ENCODE assay signal across 20 cellular contexts in the genomic region with DNA sequence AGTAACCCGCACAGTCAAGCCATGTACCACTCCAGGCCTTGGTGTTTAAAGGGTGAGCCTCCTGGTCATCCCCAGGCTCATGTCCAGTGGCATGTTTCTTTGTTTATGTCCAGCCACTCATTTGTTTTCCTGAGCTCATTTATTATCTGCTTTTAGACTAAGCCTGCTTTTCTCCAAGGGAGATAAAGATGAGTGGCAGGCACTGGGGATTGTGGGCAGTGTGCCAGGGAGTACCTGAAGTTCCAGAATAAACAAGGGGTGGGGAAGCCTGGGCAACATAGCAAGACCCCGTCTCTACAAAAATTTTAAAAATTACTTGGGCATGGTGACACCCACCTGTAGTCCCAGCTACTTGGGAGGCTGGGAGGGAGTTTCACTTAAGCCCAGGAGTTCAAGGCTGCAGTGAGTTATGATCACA. TPM values are rescaled to one million over a fixed set of nuclear protein-coding genes. Genes with fewer than 3 reads are reported as not detected.
DNase-seq lines count a peak whose midpoint lies in the region; ATAC-seq and TF ChIP-seq lines count a peak whose summit lies in the region.
"Had no signal": no experiment of that assay in that cellular context is flagged by ENCODE, and none has a peak within 500 bp of the region (broad histone marks: within the 10 kb centered on the region; RNA-seq: fewer than 3 reads in every experiment).

No MANE protein-coding gene starts in this region.

- no peak overlapping the region for H2BK120ac ChIP-seq in mesenchymal stem cell (ENCODE audit: low read depth, low read length)

- no peak overlapping the region for H3K23ac ChIP-seq in mesenchymal stem cell (ENCODE audit: low read length in 2 of 2)

- H3K27me3 ChIP-seq in mammary epithelial cell (ENCODE audit: insufficient read depth, low read length) (no peaks in the 10 kb centered on the region), mesenchymal stem cell (ENCODE audit: control insufficient read depth in 1 of 2, insufficient read depth in 1 of 2, low read length in 2 of 2) (no peaks in the 10 kb centered on the region), vagina (no peaks in the 10 kb centered on the region), psoas muscle (ENCODE audit: insufficient read depth in 3 of 3, low read length in 2 of 3) (no peaks in the 10 kb centered on the region)
- H3K27me3 ChIP-seq: heart left ventricle had no signal

- DNase-seq in activated naive CD8-positive, alpha-beta T cell treated with anti-CD3 and anti-CD28 coated beads for 36 hours: no peak
- DNase-seq in mammary epithelial cell (no peak), mesenchymal stem cell (no peak), vagina (ENCODE audit: extremely low spot score in 2 of 2) (no peak), KBM-7 (no peak), NCI-H1092 (lab: John Stamatoyannopoulos, UW) (no peak), psoas muscle (no peak)
- DNase-seq: activated CD4-positive, alpha-beta T cell treated with anti-CD3 and anti-CD28 coated beads for 48 hours; activated CD8-positive, alpha-beta memory T cell treated with anti-CD3 and anti-CD28 coated beads, Interleukin-2, amount 50 U/mL, for 4 hours; activated effector memory CD4-positive, alpha-beta T cell treated with anti-CD3 and anti-CD28 coated beads, Interleukin-2, amount 50 U/mL, for 16 hours; amniotic stem cell; effector memory CD8-positive, alpha-beta T cell; heart left ventricle; KG1; NCI-H2029; stimulated activated CD4-positive, alpha-beta T cell treated with anti-CD3 and anti-CD28 coated beads, Interleukin-2, amount 100 ng/mL, for 48 hours; stimulated activated naive CD8-positive, alpha-beta T cell treated with anti-CD3 and anti-CD28 coated beads, Interleukin-15, amount 100 ng/mL, for 72 hours; SW 1271 had no signal

- H3K4me2 ChIP-seq in mammary epithelial cell (ENCODE audit: insufficient read depth, low read depth, low read length) (peak overlapping the region; percentile 48), mesenchymal stem cell (ENCODE audit: low read length, poor library complexity, severe bottlenecking) (peak overlapping the region; percentile 70)

- no peak overlapping the region for H4K91ac ChIP-seq in mesenchymal stem cell (ENCODE audit: low read length)

- H3K9ac ChIP-seq in mammary epithelial cell (ENCODE audit: insufficient read depth, low read length) (no peak overlapping the region), mesenchymal stem cell (ENCODE audit: low read length) (no peak overlapping the region)

- TF ChIP-seq POLR2A in vagina (IDR thresholded peaks at IDR 0.05): no peak

- WGBS in mammary epithelial cell (ENCODE audit: low coverage, missing lambda C conversion rate): 83% methylated on average over 2 of the region's 2 CpGs
- WGBS in mesenchymal stem cell: 97% methylated on average over 2 of the region's 2 CpGs
- 87 to 91% (median 88%) methylated on average over 2 of the region's 2 CpGs for WGBS in psoas muscle, 3 donors

- H3K27me3 Mint-ChIP-seq in activated naive CD8-positive, alpha-beta T cell: no peaks in the 10 kb centered on the region
- peaks cover 7% of the 10 kb centered on the region for H3K27me3 Mint-ChIP-seq in activated naive CD8-positive, alpha-beta T cell treated with anti-CD3 and anti-CD28 coated beads for 36 hours
- H3K27me3 Mint-ChIP-seq: central memory CD8-positive, alpha-beta T cell; effector memory CD8-positive, alpha-beta T cell had no signal

- no peak overlapping the region for H3K27ac Mint-ChIP-seq in activated naive CD8-positive, alpha-beta T cell
- H3K27ac Mint-ChIP-seq in activated naive CD8-positive, alpha-beta T cell treated with anti-CD3 and anti-CD28 coated beads for 36 hours: no peak overlapping the region
- H3K27ac Mint-ChIP-seq: stimulated activated naive CD8-positive, alpha-beta T cell treated with anti-CD3 and anti-CD28 coated beads, Interleukin-15, amount 100 ng/mL, for 72 hours had no signal

- H3K27ac ChIP-seq in mammary epithelial cell (ENCODE audit: insufficient read depth, low read depth, low read length) (no peak overlapping the region), mesenchymal stem cell (ENCODE audit: low read length, poor library complexity, severe bottlenecking) (no peak overlapping the region), vagina (peak overlapping the region; percentile 99), psoas muscle (no peak overlapping the region)

- peaks cover 11% of the 10 kb centered on the region for H3K4me1 Mint-ChIP-seq in activated naive CD8-positive, alpha-beta T cell (ENCODE audit: low read depth)
- peaks cover 11% of the 10 kb centered on the region for H3K4me1 Mint-ChIP-seq in activated naive CD8-positive, alpha-beta T cell treated with anti-CD3 and anti-CD28 coated beads for 36 hours

- H2AFZ ChIP-seq in mammary epithelial cell (ENCODE audit: low read depth, low read length): no peak overlapping the region
- H2AFZ ChIP-seq in mesenchymal stem cell (ENCODE audit: low read depth, low read length): no peak overlapping the region

- in situ Hi-C loops in mammary epithelial cell (cut with MboI; ENCODE audit: low sequenced_read_pairs in 2 of 2) (no loop called here), KBM-7 (cut with MboI; ENCODE audit: low pct_unique_long_range_greater_than_20kb, low sequenced_read_pairs) (no loop called here)

- H3K4me3 ChIP-seq in mammary epithelial cell (replicated peaks in 1 of 3; ENCODE audit: insufficient read depth in 1 of 3, low read depth in 2 of 3, low read length in 3 of 3) (no peak overlapping the region), mesenchymal stem cell (ENCODE audit: insufficient read depth in 1 of 2, low read depth in 1 of 2, low read length in 2 of 2) (peak overlapping the region in 1 of 2 experiments; percentile 93), vagina (no peak overlapping the region), psoas muscle (no peak overlapping the region)

- no peak for TF ChIP-seq CTCF in mammary epithelial cell (conservative IDR thresholded peaks at IDR 0.05 in 1 of 2, IDR thresholded peaks at IDR 0.05 in 1 of 2; ENCODE audit: extremely low read depth in 1 of 2, insufficient read depth in 1 of 2, low read depth in 1 of 2, low read length in 2 of 2)
- no peak for TF ChIP-seq CTCF in vagina (IDR thresholded peaks at IDR 0.05)
- TF ChIP-seq CTCF in psoas muscle (IDR thresholded peaks at IDR 0.05): no peak

- no peaks in the 10 kb centered on the region for H4K20me1 ChIP-seq in mammary epithelial cell (ENCODE audit: insufficient read depth, low read length)

- BruUV-seq in mammary epithelial cell (replicated peaks; lab: Mats Ljungman, UMichigan): no TSS peak

- dilution Hi-C loops in mammary epithelial cell (cut with HindIII; ENCODE audit: low sequenced_read_pairs): loop anchor here (5.0 kb wide), 1 partner anchor 33 kb away; no protein-coding TSS in a partner anchor

- H2BK15ac ChIP-seq in mesenchymal stem cell (ENCODE audit: low read depth, poor library complexity, severe bottlenecking): no peak overlapping the region

- no peak overlapping the region for H3K18ac ChIP-seq in mesenchymal stem cell (ENCODE audit: low read depth in 1 of 2, low read length in 2 of 2)

- no peak overlapping the region for H2BK12ac ChIP-seq in mesenchymal stem cell (ENCODE audit: low read length in 2 of 2)

- no peak overlapping the region for H3K14ac ChIP-seq in mesenchymal stem cell (ENCODE audit: low read length in 2 of 2)

- H2BK5ac ChIP-seq in mesenchymal stem cell (ENCODE audit: low read depth, low read length, poor library complexity, severe bottlenecking): no peak overlapping the region

- H3K9me3 ChIP-seq in mammary epithelial cell (replicated peaks; ENCODE audit: insufficient read depth, low read length) (no peaks in the 10 kb centered on the region), mesenchymal stem cell (ENCODE audit: control insufficient read depth, low read length) (no peaks in the 10 kb centered on the region), vagina (no peaks in the 10 kb centered on the region), psoas muscle (no peaks in the 10 kb centered on the region)
- H3K9me3 ChIP-seq: heart left ventricle had no signal

- no peak overlapping the region for H3K4ac ChIP-seq in mesenchymal stem cell (ENCODE audit: low read depth in 1 of 2, low read length in 2 of 2)

- no peak overlapping the region for H2AK5ac ChIP-seq in mesenchymal stem cell (ENCODE audit: low read length, severe bottlenecking)

- peak overlapping the region; percentile 7 for H3K4me3 Mint-ChIP-seq in activated naive CD8-positive, alpha-beta T cell
- H3K4me3 Mint-ChIP-seq in activated naive CD8-positive, alpha-beta T cell treated with anti-CD3 and anti-CD28 coated beads for 36 hours: no peak overlapping the region
- H3K4me3 Mint-ChIP-seq: stimulated activated naive CD8-positive, alpha-beta T cell treated with anti-CD3 and anti-CD28 coated beads, Interleukin-15, amount 100 ng/mL, for 72 hours had no signal

- ATAC-seq in psoas muscle: no peak
- ATAC-seq: effector memory CD8-positive, alpha-beta T cell; heart left ventricle; stimulated activated naive CD8-positive, alpha-beta T cell treated with anti-CD3 and anti-CD28 coated beads, Interleukin-15, amount 100 ng/mL, for 72 hours had no signal

- intact Hi-C loops in mammary epithelial cell (cut with micrococcal nuclease): loop anchor here (2.0 to 5.0 kb wide), 4 partner anchors 13 to 148 kb away; a partner anchor contains a TSS
- intact Hi-C loops in vagina (cut with DNase I): loop anchor here (10.0 kb wide), 1 partner anchor 51 kb away; no protein-coding TSS in a partner anchor
- intact Hi-C loops in psoas muscle (cut with DNase I): loop anchor here (5.0 kb wide), 2 partner anchors 33 to 68 kb away; no protein-coding TSS in a partner anchor

- CTCF ChIA-PET in mammary epithelial cell (lab: Charles Lee; ENCODE audit: low non-redundant PET): no interaction called here

- no peak overlapping the region for H4K8ac ChIP-seq in mesenchymal stem cell (ENCODE audit: low read length)

- H3K79me2 ChIP-seq in mammary epithelial cell (ENCODE audit: insufficient read depth, low read length): peaks cover 67% of the 10 kb centered on the region

- H3K36me3 Mint-ChIP-seq in activated naive CD8-positive, alpha-beta T cell: peaks cover 3% of the 10 kb centered on the region
- H3K36me3 Mint-ChIP-seq in activated naive CD8-positive, alpha-beta T cell treated with anti-CD3 and anti-CD28 coated beads for 36 hours: no peaks in the 10 kb centered on the region

- peaks cover 2% of the 10 kb centered on the region for H3K79me1 ChIP-seq in mesenchymal stem cell (replicated peaks; ENCODE audit: low read length, poor library complexity, severe bottlenecking)

- H3K4me1 ChIP-seq in mammary epithelial cell (ENCODE audit: insufficient read depth, low read length) (peaks cover 25% of the 10 kb centered on the region), mesenchymal stem cell (ENCODE audit: control insufficient read depth, insufficient read depth, low read depth, low read length) (peaks cover 16% of the 10 kb centered on the region), vagina (peaks cover 44% of the 10 kb centered on the region), psoas muscle (peaks cover 11% of the 10 kb centered on the region)

- peaks cover 3% of the 10 kb centered on the region for H3K36me3 ChIP-seq in mammary epithelial cell (ENCODE audit: insufficient read depth, low read length)
- peaks cover 6 to 29% of the 10 kb centered on the region in 2 experiments for H3K36me3 ChIP-seq in mesenchymal stem cell (ENCODE audit: control insufficient read depth in 1 of 2, insufficient read depth in 2 of 2, low read depth in 1 of 2, low read length in 2 of 2)
- no peaks in the 10 kb centered on the region for H3K36me3 ChIP-seq in vagina
- H3K36me3 ChIP-seq in psoas muscle (ENCODE audit: insufficient read depth in 1 of 2, low read depth in 1 of 2): no peaks in the 10 kb centered on the region

- no peaks in the 10 kb centered on the region for H3K9me3 Mint-ChIP-seq in activated naive CD8-positive, alpha-beta T cell (ENCODE audit: low read depth)
- no peaks in the 10 kb centered on the region for H3K9me3 Mint-ChIP-seq in activated naive CD8-positive, alpha-beta T cell treated with anti-CD3 and anti-CD28 coated beads for 36 hours
- H3K9me3 Mint-ChIP-seq: central memory CD8-positive, alpha-beta T cell; effector memory CD8-positive, alpha-beta T cell; stimulated activated naive CD8-positive, alpha-beta T cell treated with anti-CD3 and anti-CD28 coated beads, Interleukin-15, amount 100 ng/mL, for 72 hours had no signal

RNA-seq across cellular contexts. Expression of a gene that starts 1.9 kb away (rescaled TPM):
- total RNA-seq in activated naive CD8-positive, alpha-beta T cell treated with anti-CD3 and anti-CD28 coated beads for 36 hours: 10 to 100 TPM; 15.2 to 15.6 TPM
- total RNA-seq in mammary epithelial cell: 100 to 1,000 TPM in 1 of 2 donors, 10 to 100 TPM in 1; 71.0 to 147 TPM
- polyA plus RNA-seq in mammary epithelial cell: 148 TPM
- 222 TPM for polyA minus RNA-seq in mammary epithelial cell
- 99.3 TPM for polyA plus RNA-seq in mesenchymal stem cell (2013, experiment 1 of 2)
- polyA plus RNA-seq in mesenchymal stem cell (2013, experiment 2 of 2): 95.9 TPM
- 63.6 TPM for total RNA-seq in vagina
- total RNA-seq in psoas muscle: 10 to 100 TPM; 19.4 to 29.0 (median 23.4) TPM
- 10 to 100 TPM; 13.2 to 17.0 (median 13.2) TPM for polyA plus RNA-seq in psoas muscle
